9 cellular contexts compared by ENCODE assay signal in the genomic region with DNA sequence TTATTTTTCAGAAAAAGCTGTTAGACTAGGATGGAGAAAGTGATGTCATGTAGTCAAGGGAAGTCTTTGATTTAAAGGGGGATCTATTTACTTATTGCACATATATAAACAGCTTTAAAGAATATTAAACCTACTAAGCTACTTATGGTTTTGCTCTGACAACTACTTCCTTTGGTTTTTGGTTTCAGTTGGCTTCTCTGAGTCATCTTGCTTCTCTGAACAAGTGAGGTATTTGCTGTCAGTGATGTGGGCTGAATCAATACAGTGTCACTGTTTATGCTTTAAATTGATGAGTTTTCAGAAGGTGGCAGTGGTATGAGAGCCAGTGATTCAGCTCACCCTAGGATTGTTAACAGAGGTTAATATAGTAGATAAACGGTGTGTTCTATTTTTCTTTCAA.
DNase-seq lines count a peak whose midpoint lies in the region; ATAC-seq and TF ChIP-seq lines count a peak whose summit lies in the region.
"Had no signal": no experiment of that assay in that cellular context is flagged by ENCODE, and none has a peak within 500 bp of the region (broad histone marks: within the 10 kb centered on the region; RNA-seq: fewer than 3 reads in every experiment).

No MANE protein-coding gene starts in this region.

- no peaks in the 10 kb centered on the region for H3K9me3 ChIP-seq in aorta (ENCODE audit: control insufficient read depth, low read length)
- H3K9me3 ChIP-seq in Karpas-422 (ENCODE audit: low read length): no peaks in the 10 kb centered on the region
- H3K9me3 ChIP-seq in uterus: no peaks in the 10 kb centered on the region
- H3K9me3 ChIP-seq in right atrium auricular region: no peaks in the 10 kb centered on the region

- TF ChIP-seq POLR2A in GM18505 (IDR thresholded peaks at IDR 0.05; ENCODE audit: borderline replicate concordance, extremely low read depth, insufficient read depth, insufficient read length) (no peak), uterus (IDR thresholded peaks at IDR 0.05) (no peak)

- peak; percentile 37 for DNase-seq in Jurkat, Clone E6-1 (ENCODE audit: low read depth, low spot score)
- peak; percentile 57 to 76 for DNase-seq in foreskin keratinocyte
- DNase-seq in aorta: no peak
- DNase-seq in Karpas-422: no peak
- no peak for DNase-seq in uterus
- no peak for DNase-seq in right atrium auricular region (ENCODE audit: low spot score)

- TF ChIP-seq CTCF in foreskin keratinocyte (conservative IDR thresholded peaks at IDR 0.05) (no peak), uterus (IDR thresholded peaks at IDR 0.05) (no peak), right atrium auricular region (IDR thresholded peaks at IDR 0.05) (no peak)

- H3K27ac ChIP-seq in foreskin keratinocyte (peak overlapping the region; percentile 48), aorta (ENCODE audit: low read depth in 1 of 2, low read length in 2 of 2) (no peak overlapping the region), Karpas-422 (ENCODE audit: low read length) (no peak overlapping the region), uterus (no peak overlapping the region), right atrium auricular region (no peak overlapping the region)

- H3K4me3 ChIP-seq in Jurkat, Clone E6-1 (ENCODE audit: low read length): no peak overlapping the region
- no peak overlapping the region for H3K4me3 ChIP-seq in aorta (ENCODE audit: low read length in 2 of 2)
- no peak overlapping the region for H3K4me3 ChIP-seq in Karpas-422 (ENCODE audit: low read length)
- no peak overlapping the region for H3K4me3 ChIP-seq in uterus
- no peak overlapping the region for H3K4me3 ChIP-seq in right atrium auricular region

- H3K79me2 ChIP-seq in Karpas-422 (ENCODE audit: low read length): no peaks in the 10 kb centered on the region

- intact Hi-C loops in aorta (cut with DNase I): no loop called here
- intact Hi-C loops in uterus (cut with DNase I; ENCODE audit: low total_unique reads): no loop called here

- no peak overlapping the region for H3K9ac ChIP-seq in Karpas-422 (ENCODE audit: low read length)

- H3K9me2 ChIP-seq in Karpas-422 (replicated peaks; ENCODE audit: insufficient read depth, low read length): no peaks in the 10 kb centered on the region

- H3K27me3 ChIP-seq in foreskin keratinocyte (no peaks in the 10 kb centered on the region), aorta (ENCODE audit: control insufficient read depth in 1 of 2, insufficient read depth in 2 of 2, low read length in 1 of 2) (no peaks in the 10 kb centered on the region), Karpas-422 (ENCODE audit: low read length) (no peaks in the 10 kb centered on the region), uterus (no peaks in the 10 kb centered on the region), right atrium auricular region (no peaks in the 10 kb centered on the region)

- whole genome bisulfite sequencing in aorta, 2 donors: 69 to 71% methylated on average over 1 of the region's 1 CpG

- no peaks in the 10 kb centered on the region for H3K36me3 ChIP-seq in aorta (ENCODE audit: control insufficient read depth in 1 of 2, insufficient read depth in 2 of 2, low read length in 1 of 2)
- no peaks in the 10 kb centered on the region for H3K36me3 ChIP-seq in Karpas-422 (ENCODE audit: insufficient read depth, low read length)
- H3K36me3 ChIP-seq in uterus: no peaks in the 10 kb centered on the region
- H3K36me3 ChIP-seq in right atrium auricular region: no peaks in the 10 kb centered on the region

- H2AFZ ChIP-seq in Karpas-422 (ENCODE audit: low read length): no peak overlapping the region

- ATAC-seq in GM18505 (IDR thresholded peaks at IDR 0.05; ENCODE audit: unreplicated experiment) (peak; percentile 99), GM21786 (IDR thresholded peaks at IDR 0.05; ENCODE audit: unreplicated experiment) (peak; percentile 98), foreskin keratinocyte (peak; percentile 93), aorta (ENCODE audit: low FRiP score) (no peak)
- ATAC-seq: Panc1 had no signal

- H3K4me2 ChIP-seq in Karpas-422 (ENCODE audit: low read depth, low read length, poor library complexity, severe bottlenecking): no peak overlapping the region

- H3K4me1 ChIP-seq in foreskin keratinocyte: peaks cover 5% of the 10 kb centered on the region
- H3K4me1 ChIP-seq in aorta (ENCODE audit: control insufficient read depth in 1 of 2, insufficient read depth in 2 of 2, low read length in 2 of 2): no peaks in the 10 kb centered on the region
- no peaks in the 10 kb centered on the region for H3K4me1 ChIP-seq in Karpas-422 (ENCODE audit: low read length)
- H3K4me1 ChIP-seq in uterus: no peaks in the 10 kb centered on the region
- no peaks in the 10 kb centered on the region for H3K4me1 ChIP-seq in right atrium auricular region

- no peaks in the 10 kb centered on the region for H4K20me1 ChIP-seq in Karpas-422 (ENCODE audit: insufficient read depth, low read depth, low read length)

Comparison
In these comparisons a context has a peak if more than half of its experiments do, and no peak if none do; other contexts are left out.
1. DNase-seq: peak in Jurkat, Clone E6-1 (single experiment) and foreskin keratinocyte (2 of 2); none in aorta (0 of 2), Karpas-422 (single experiment), uterus (0 of 2) and right atrium auricular region (single experiment).